In the genomic region with DNA sequence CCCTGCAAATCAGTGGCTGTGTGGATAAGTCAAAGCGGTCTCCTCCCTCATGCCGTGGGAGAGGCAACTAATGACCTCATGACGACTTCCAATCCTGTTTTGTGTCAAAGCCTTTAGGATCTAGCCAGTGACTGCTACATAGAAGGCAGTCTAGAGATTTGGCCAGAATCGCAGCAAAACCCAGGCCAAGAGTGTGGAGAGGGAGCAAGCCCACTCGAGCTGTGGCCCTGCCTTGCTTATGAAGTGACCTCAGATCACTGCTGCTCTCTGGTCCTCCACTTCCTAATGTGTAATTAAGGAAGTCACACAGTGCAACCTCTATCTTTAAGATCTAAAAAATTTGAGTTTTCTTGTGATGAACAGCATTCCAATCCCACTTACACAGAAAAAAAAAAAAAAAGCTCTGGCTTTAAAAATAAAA, we compare ENCODE assay signal across 12 cellular contexts.
A peak's percentile ranks its signal among the peaks of the same experiment; 100 is the strongest.
DNase-seq lines count a peak whose midpoint lies in the region; ATAC-seq, FAIRE-seq and TF ChIP-seq lines count a peak whose summit lies in the region.
"Had no signal": no experiment of that assay in that cellular context is flagged by ENCODE, and none has a peak within 500 bp of the region (broad histone marks: within the 10 kb centered on the region; RNA-seq: fewer than 3 reads in every experiment).

No MANE protein-coding gene starts in this region.

- no peak for FAIRE-seq in kidney (lab: Jason Lieb, UNC)

- H3K36me3 ChIP-seq in mammary epithelial cell (ENCODE audit: insufficient read depth, low read length) (no peaks in the 10 kb centered on the region), kidney (ENCODE audit: control insufficient read depth in 1 of 2, insufficient read depth in 2 of 2, low read length in 2 of 2) (no peaks in the 10 kb centered on the region), skeletal muscle satellite cell (ENCODE audit: insufficient read depth, low read length) (no peaks in the 10 kb centered on the region)
- H3K36me3 ChIP-seq: colonic mucosa had no signal

- TF ChIP-seq CTCF in mammary epithelial cell (conservative IDR thresholded peaks at IDR 0.05 in 1 of 2, IDR thresholded peaks at IDR 0.05 in 1 of 2; ENCODE audit: extremely low read depth in 1 of 2, insufficient read depth in 1 of 2, low read depth in 1 of 2, low read length in 2 of 2) (no peak), kidney (IDR thresholded peaks at IDR 0.05; ENCODE audit: borderline replicate concordance, extremely low read depth, insufficient read depth) (no peak)

- no peaks in the 10 kb centered on the region for H3K4me1 ChIP-seq in mammary epithelial cell (ENCODE audit: insufficient read depth, low read length)
- H3K4me1 ChIP-seq in kidney (ENCODE audit: control insufficient read depth in 1 of 2, insufficient read depth in 1 of 2, low read depth in 1 of 2, low read length in 2 of 2): peaks cover 0 to 8% of the 10 kb centered on the region in 2 donors
- H3K4me1 ChIP-seq in skeletal muscle satellite cell (ENCODE audit: control insufficient read depth, insufficient read depth, low read length): peaks cover 15% of the 10 kb centered on the region
- H3K4me1 ChIP-seq: Caco-2, colonic mucosa had no signal

- no peaks in the 10 kb centered on the region for H3K27me3 ChIP-seq in mammary epithelial cell (ENCODE audit: insufficient read depth, low read length)
- H3K27me3 ChIP-seq in skeletal muscle satellite cell (ENCODE audit: control insufficient read depth, insufficient read depth, low read length): no peaks in the 10 kb centered on the region
- H3K27me3 ChIP-seq: colonic mucosa had no signal

- H3K4me2 ChIP-seq in mammary epithelial cell (ENCODE audit: insufficient read depth, low read depth, low read length) (no peak overlapping the region), skeletal muscle satellite cell (ENCODE audit: low read length) (no peak overlapping the region)

- dilution Hi-C loops in mammary epithelial cell (cut with HindIII; ENCODE audit: low sequenced_read_pairs): no loop called here

- whole genome bisulfite sequencing in mammary epithelial cell (ENCODE audit: low coverage, missing lambda C conversion rate): 48% methylated on average over 5 of the region's 5 CpGs

- H3K27ac ChIP-seq in mammary epithelial cell (ENCODE audit: insufficient read depth, low read depth, low read length): no peak overlapping the region
- peak overlapping the region; percentile 27 to 51 for H3K27ac ChIP-seq in kidney (ENCODE audit: low read depth in 2 of 2, low read length in 2 of 2)
- H3K27ac ChIP-seq: colonic mucosa had no signal

- intact Hi-C loops in mammary epithelial cell (cut with micrococcal nuclease): no loop called here
- intact Hi-C loops in kidney (cut with DNase I): no loop called here

- H3K9me3 ChIP-seq in mammary epithelial cell (replicated peaks; ENCODE audit: insufficient read depth, low read length): no peaks in the 10 kb centered on the region
- no peaks in the 10 kb centered on the region for H3K9me3 ChIP-seq in kidney (ENCODE audit: control insufficient read depth in 1 of 2, low read length in 2 of 2)
- no peaks in the 10 kb centered on the region for H3K9me3 ChIP-seq in skeletal muscle satellite cell (replicated peaks; ENCODE audit: low read length)
- H3K9me3 ChIP-seq: Caco-2, colonic mucosa had no signal

- in situ Hi-C loops in mammary epithelial cell (cut with MboI; ENCODE audit: low sequenced_read_pairs in 2 of 2): no loop called here

- H3K9ac ChIP-seq in mammary epithelial cell (ENCODE audit: insufficient read depth, low read length) (no peak overlapping the region), kidney (ENCODE audit: low read length in 2 of 2) (no peak overlapping the region), skeletal muscle satellite cell (ENCODE audit: low read depth, low read length) (peak overlapping the region; percentile 12)

- no peak overlapping the region for H3K4me3 ChIP-seq in mammary epithelial cell (replicated peaks in 1 of 3; ENCODE audit: insufficient read depth in 1 of 3, low read depth in 2 of 3, low read length in 3 of 3)
- no peak overlapping the region for H3K4me3 ChIP-seq in kidney (ENCODE audit: low read length in 2 of 2)
- no peak overlapping the region for H3K4me3 ChIP-seq in skeletal muscle satellite cell (ENCODE audit: low read length)
- H3K4me3 ChIP-seq: colonic mucosa had no signal

- H3K79me2 ChIP-seq in mammary epithelial cell (ENCODE audit: insufficient read depth, low read length): no peaks in the 10 kb centered on the region

- BruUV-seq in mammary epithelial cell (replicated peaks; lab: Mats Ljungman, UMichigan): no TSS peak

- H4K20me1 ChIP-seq in mammary epithelial cell (ENCODE audit: insufficient read depth, low read length): no peaks in the 10 kb centered on the region

- CTCF ChIA-PET in mammary epithelial cell (lab: Charles Lee; ENCODE audit: low non-redundant PET): no interaction called here

- ATAC-seq in HG03108 (IDR thresholded peaks at IDR 0.05; ENCODE audit: unreplicated experiment): no peak
- ATAC-seq: HCT116 had no signal

- peak overlapping the region; percentile 48 for H2AFZ ChIP-seq in mammary epithelial cell (ENCODE audit: low read depth, low read length)

- DNase-seq in EH (ENCODE audit: low read depth): peak; percentile 89
- DNase-seq in mammary epithelial cell: no peak
- peak; percentile 77 for DNase-seq in kidney
- DNase-seq in stimulated activated CD4-positive, alpha-beta T cell treated with anti-CD3 and anti-CD28 coated beads, Interleukin-1b, Interleukin-23, amount 100 ng/mL, for 48 hours: no peak
- DNase-seq in DMS153 treated with DMSO at 0.1 percent for 48 hours (lab: John Stamatoyannopoulos, UW; ENCODE audit: unreplicated experiment): no peak
- DNase-seq in NCI-H1436 (lab: John Stamatoyannopoulos, UW): no peak
- DNase-seq: Caco-2, colonic mucosa, Karpas-422 had no signal

Comparison
In these comparisons a context has a peak if more than half of its experiments do, and no peak if none do; other contexts are left out.
1. DNase-seq: peak in EH (single experiment) and kidney (single experiment); none in mammary epithelial cell (single experiment), stimulated activated CD4-positive, alpha-beta T cell treated with anti-CD3 and anti-CD28 coated beads, Interleukin-1b, Interleukin-23, amount 100 ng/mL, for 48 hours (single experiment), DMS153 treated with DMSO at 0.1 percent for 48 hours (single experiment) and NCI-H1436 (single experiment).